8 cellular contexts compared by ENCODE assay signal in genomic region chr3:195030791-195031321, GRCh38.
DNase-seq lines count a peak whose midpoint lies in the region; ATAC-seq and TF ChIP-seq lines count a peak whose summit lies in the region.

No MANE protein-coding gene starts in this region.

- H3K4me1 ChIP-seq in foreskin keratinocyte: peaks cover 26% of the 10 kb centered on the region

- peak; percentile 88 for DNase-seq in EL
- DNase-seq in RPMI7951 (ENCODE audit: low read depth): peak; percentile 98
- DNase-seq in foreskin keratinocyte: peak; percentile 91 to 96
- DNase-seq in pulmonary artery endothelial cell (ENCODE audit: low read depth, low spot score): peak; percentile 87
- DNase-seq in SIG-M5 (lab: John Stamatoyannopoulos, UW): no peak
- no peak for DNase-seq in NCI-H1105 treated with DMSO at 0.1 percent for 48 hours (lab: John Stamatoyannopoulos, UW)

- no peak for TF ChIP-seq CTCF in foreskin keratinocyte (conservative IDR thresholded peaks at IDR 0.05)

- peak overlapping the region; percentile 88 for H3K27ac ChIP-seq in foreskin keratinocyte

- ATAC-seq in foreskin keratinocyte: peak; percentile 95
- no peak for ATAC-seq in HG03196 (IDR thresholded peaks at IDR 0.05; ENCODE audit: unreplicated experiment)
- ATAC-seq in GM19023 (IDR thresholded peaks at IDR 0.05; ENCODE audit: unreplicated experiment): no peak

- no peaks in the 10 kb centered on the region for H3K27me3 ChIP-seq in foreskin keratinocyte

Comparison
In these comparisons a context has a peak if more than half of its experiments do, and no peak if none do; other contexts are left out.
1. DNase-seq: peak in EL (single experiment), RPMI7951 (single experiment), foreskin keratinocyte (2 of 2) and pulmonary artery endothelial cell (single experiment); none in SIG-M5 (single experiment) and NCI-H1105 treated with DMSO at 0.1 percent for 48 hours (single experiment).